Comparison of ENCODE assay signal across 8 cellular contexts in the genomic region with DNA sequence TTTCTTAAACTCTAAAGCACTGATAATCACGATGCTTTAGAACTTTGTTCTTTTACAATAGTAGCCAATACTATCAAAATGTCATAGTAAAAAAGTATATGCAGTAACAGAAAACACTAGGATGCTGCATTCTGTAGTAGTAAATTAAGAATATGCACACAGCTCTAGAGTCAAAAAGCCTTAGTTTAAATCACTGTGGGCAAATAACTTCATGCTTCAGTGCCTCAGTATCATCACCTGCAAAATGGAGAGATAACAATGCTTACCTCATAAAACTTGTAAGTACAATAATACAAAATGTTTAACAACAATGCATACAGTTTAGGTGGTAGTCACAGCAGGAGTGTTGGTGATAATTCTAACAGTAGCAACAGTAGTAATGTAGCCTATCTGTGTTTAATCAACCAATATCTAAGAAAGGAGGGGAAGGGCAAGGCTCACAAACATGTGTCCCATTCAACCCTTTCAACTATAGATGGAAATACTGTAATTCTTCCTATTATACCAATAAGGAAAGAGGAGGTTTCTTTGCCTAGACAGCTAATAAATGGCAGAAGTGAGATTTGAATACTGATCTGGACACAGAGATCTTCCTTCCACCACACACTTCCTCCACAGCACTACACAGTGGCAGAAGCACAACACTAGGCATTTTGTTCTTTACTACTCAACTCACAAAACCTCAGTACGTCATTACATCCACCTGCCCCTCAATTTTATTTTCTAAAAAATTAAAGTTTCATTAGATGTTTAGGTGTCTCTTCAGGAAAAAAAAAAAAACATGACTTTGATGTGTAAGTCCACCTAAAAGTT. TPM values are rescaled to one million over a fixed set of nuclear protein-coding genes. Genes with fewer than 3 reads are reported as not detected.
DNase-seq lines count a peak whose midpoint lies in the region; ATAC-seq, FAIRE-seq and TF ChIP-seq lines count a peak whose summit lies in the region.

No MANE protein-coding gene starts in this region.

- peak overlapping the region; percentile 16 for H3K4me3 Mint-ChIP-seq in activated naive CD8-positive, alpha-beta T cell treated with anti-CD3 and anti-CD28 coated beads, Interleukin-2, amount 10 ng/mL, durations not matched to agents 7 days and 5 days

- DNase-seq in D721Med (ENCODE audit: insufficient read length, low spot score) (no peak), activated gamma-delta T cell (lab: John Stamatoyannopoulos, UW) (no peak), omental fat pad (ENCODE audit: low spot score) (no peak), RCC 7860 (ENCODE audit: low spot score) (no peak)
- no peak for DNase-seq in activated naive CD8-positive, alpha-beta T cell treated with anti-CD3 and anti-CD28 coated beads, Interleukin-2, amount 10 ng/mL, durations not matched to agents 7 days and 5 days
- DNase-seq in stimulated activated CD4-positive, alpha-beta T cell treated with anti-CD3 and anti-CD28 coated beads, Interleukin-15, amount 100 ng/mL, for 24 hours, result no peak

- H3K27me3 Mint-ChIP-seq in activated naive CD8-positive, alpha-beta T cell treated with anti-CD3 and anti-CD28 coated beads, Interleukin-2, amount 10 ng/mL, durations not matched to agents 7 days and 5 days, result no peaks in the 10 kb centered on the region

- peaks cover 38% of the 10 kb centered on the region for H3K36me3 Mint-ChIP-seq in activated naive CD8-positive, alpha-beta T cell treated with anti-CD3 and anti-CD28 coated beads, Interleukin-2, amount 10 ng/mL, durations not matched to agents 7 days and 5 days

- H3K27ac Mint-ChIP-seq in activated naive CD8-positive, alpha-beta T cell treated with anti-CD3 and anti-CD28 coated beads, Interleukin-2, amount 10 ng/mL, durations not matched to agents 7 days and 5 days, result no peak overlapping the region

- TF ChIP-seq CTCF in D721Med (IDR thresholded peaks at IDR 0.05; ENCODE audit: insufficient read depth, missing control alignments) (no peak), omental fat pad (IDR thresholded peaks at IDR 0.05) (no peak)

- peaks cover 39% of the 10 kb centered on the region for H3K4me1 Mint-ChIP-seq in activated naive CD8-positive, alpha-beta T cell treated with anti-CD3 and anti-CD28 coated beads, Interleukin-2, amount 10 ng/mL, durations not matched to agents 7 days and 5 days

- POLR2A ChIA-PET in activated naive CD8-positive, alpha-beta T cell treated with anti-CD3 and anti-CD28 coated beads, Interleukin-2, amount 10 ng/mL, durations not matched to agents 7 days and 5 days (lab: Charles Lee), result interaction anchor here (1.6 to 1.9 kb wide), 2 partner anchors 9 to 16 kb away, joined by 4 to 7 read pairs; no protein-coding TSS in a partner anchor

- ATAC-seq in GM19468 (IDR thresholded peaks at IDR 0.05; ENCODE audit: extremely low read depth, unreplicated experiment) (peak; percentile 52), HG03439 (IDR thresholded peaks at IDR 0.05; ENCODE audit: unreplicated experiment) (peak; percentile 22), omental fat pad (ENCODE audit: low FRiP score) (no peak)
- no peak for ATAC-seq in activated naive CD8-positive, alpha-beta T cell treated with anti-CD3 and anti-CD28 coated beads, Interleukin-2, amount 10 ng/mL, durations not matched to agents 7 days and 5 days (ENCODE audit: low read depth)

- H3K9me3 Mint-ChIP-seq in activated naive CD8-positive, alpha-beta T cell treated with anti-CD3 and anti-CD28 coated beads, Interleukin-2, amount 10 ng/mL, durations not matched to agents 7 days and 5 days, result no peaks in the 10 kb centered on the region

- FAIRE-seq in D721Med (lab: Jason Lieb, UNC) (peak; percentile 53), RCC 7860 (lab: Jason Lieb, UNC) (no peak)

RNA-seq across cellular contexts. Expression of a gene that starts 4.6 kb away (rescaled TPM):
- total RNA-seq in activated naive CD8-positive, alpha-beta T cell treated with anti-CD3 and anti-CD28 coated beads, Interleukin-2, amount 10 ng/mL, durations not matched to agents 7 days and 5 days, result 10 to 100 TPM; 64.8 to 66.1 TPM
- 10 to 100 TPM; 23.6 to 49.5 (median 34.1) TPM for total RNA-seq in omental fat pad

Comparison
In these comparisons a context has a peak if more than half of its experiments do, and no peak if none do; other contexts are left out.
1. ATAC-seq: peak in GM19468 (single experiment) and HG03439 (single experiment); none in activated naive CD8-positive, alpha-beta T cell treated with anti-CD3 and anti-CD28 coated beads, Interleukin-2, amount 10 ng/mL, durations not matched to agents 7 days and 5 days (single experiment) and omental fat pad (single experiment).